20 cellular contexts compared by ENCODE assay signal in genomic region chr1:25902462-25902861, GRCh38. TPM values are rescaled to one million over a fixed set of nuclear protein-coding genes. Genes with fewer than 3 reads are reported as not detected.
DNase-seq lines count a peak whose midpoint lies in the region.
"Had no signal": no experiment of that assay in that cellular context is flagged by ENCODE, and none has a peak within 500 bp of the region (broad histone marks: within the 10 kb centered on the region; RNA-seq: fewer than 3 reads in every experiment).

No MANE protein-coding gene starts in this region.

- H3K27ac ChIP-seq in layer of hippocampus (ENCODE audit: low read depth, low read length) (peak overlapping the region; percentile 13), temporal lobe (ENCODE audit: low read depth, low read length) (peak overlapping the region; percentile 53)
- H3K27ac ChIP-seq: tibial artery had no signal

- H3K27me3 ChIP-seq in layer of hippocampus (ENCODE audit: control insufficient read depth, insufficient read depth, low read length), result no peaks in the 10 kb centered on the region
- H3K27me3 ChIP-seq: tibial artery had no signal

- peaks cover 71% of the 10 kb centered on the region for H3K36me3 Mint-ChIP-seq in activated CD4-positive, alpha-beta memory T cell treated with anti-CD3 and anti-CD28 coated beads, Interleukin-2, amount 10 ng/mL, durations not matched to agents 7 days and 5 days (ENCODE audit: low read depth)
- H3K36me3 Mint-ChIP-seq in activated CD4-positive, alpha-beta memory T cell treated with anti-CD3 and anti-CD28 coated beads for 36 hours, result peaks cover 61% of the 10 kb centered on the region
- H3K36me3 Mint-ChIP-seq in activated T-helper 1 cell treated with anti-CD3 and anti-CD28 coated beads, Interleukin-12 subunit alpha, Interleukin-12 subunit beta, Interleukin-2, Interleukin-4 antibody, amounts not matched to agents 30 ng/mL and 10 ng/mL and 1 ng/mL, durations not matched to agents 14 hours and 24 hours and 36 hours (ENCODE audit: low read depth), result peaks cover 36% of the 10 kb centered on the region

- CTCF ChIA-PET in activated CD4-positive, alpha-beta memory T cell treated with anti-CD3 and anti-CD28 coated beads, Interleukin-2, amount 10 ng/mL, durations not matched to agents 7 days and 5 days (lab: Charles Lee), result interaction anchor here (0.8 to 6.0 kb wide), 7 partner anchors 7 to 515 kb away, joined by 3 to 82 read pairs (median 3); partner anchors contain the start of gene PAFAH2
- CTCF ChIA-PET in activated CD4-positive, alpha-beta memory T cell treated with anti-CD3 and anti-CD28 coated beads for 36 hours (lab: Charles Lee), result interaction anchor here (5.2 kb wide), 1 partner anchor 95 kb away, joined by 45 read pairs; the partner anchor contains the start of gene PAFAH2

- peaks cover 59% of the 10 kb centered on the region for H3K4me1 Mint-ChIP-seq in activated CD4-positive, alpha-beta memory T cell treated with anti-CD3 and anti-CD28 coated beads, Interleukin-2, amount 10 ng/mL, durations not matched to agents 7 days and 5 days
- peaks cover 23% of the 10 kb centered on the region for H3K4me1 Mint-ChIP-seq in activated CD4-positive, alpha-beta memory T cell treated with anti-CD3 and anti-CD28 coated beads for 36 hours (ENCODE audit: low read depth)
- H3K4me1 Mint-ChIP-seq in activated T-helper 1 cell treated with anti-CD3 and anti-CD28 coated beads, Interleukin-12 subunit alpha, Interleukin-12 subunit beta, Interleukin-2, Interleukin-4 antibody, amounts not matched to agents 30 ng/mL and 10 ng/mL and 1 ng/mL, durations not matched to agents 14 hours and 24 hours and 36 hours (ENCODE audit: low read depth), result peaks cover 71% of the 10 kb centered on the region

- intact Hi-C loops in activated CD4-positive, alpha-beta memory T cell treated with anti-CD3 and anti-CD28 coated beads for 36 hours (cut with micrococcal nuclease), result no loop called here
- intact Hi-C loops in activated T-helper 1 cell treated with anti-CD3 and anti-CD28 coated beads, Interleukin-12 subunit alpha, Interleukin-12 subunit beta, Interleukin-2, Interleukin-4 antibody, amounts not matched to agents 30 ng/mL and 10 ng/mL and 1 ng/mL, durations not matched to agents 14 hours and 24 hours and 36 hours (cut with micrococcal nuclease), result no loop called here

- no peak for DNase-seq in activated CD4-positive, alpha-beta memory T cell treated with anti-CD3 and anti-CD28 coated beads, Interleukin-2, amount 10 ng/mL, durations not matched to agents 7 days and 5 days
- DNase-seq in activated CD4-positive, alpha-beta memory T cell treated with anti-CD3 and anti-CD28 coated beads for 36 hours, result no peak
- DNase-seq in activated T-helper 1 cell treated with anti-CD3 and anti-CD28 coated beads, Interleukin-12 subunit alpha, Interleukin-12 subunit beta, Interleukin-2, Interleukin-4 antibody, amounts not matched to agents 30 ng/mL and 10 ng/mL and 1 ng/mL, durations not matched to agents 14 hours and 24 hours and 36 hours (ENCODE audit: low spot score), result no peak
- DNase-seq in A172 (ENCODE audit: low spot score), result no peak
- DNase-seq in SHP77 (lab: John Stamatoyannopoulos, UW), result no peak
- no peak for DNase-seq in NCI-H748 (lab: John Stamatoyannopoulos, UW; ENCODE audit: unreplicated experiment)
- DNase-seq: activated CD8-positive, alpha-beta memory T cell treated with anti-CD3 and anti-CD28 coated beads for 24 hours; amygdala; endodermal cell; KG1; mesendoderm; NCI-H1048; NCI-H2081 treated with DMSO at 0.1 percent for 48 hours; SW 1271; tibial artery had no signal

- peaks cover 8% of the 10 kb centered on the region for H3K27me3 Mint-ChIP-seq in activated CD4-positive, alpha-beta memory T cell treated with anti-CD3 and anti-CD28 coated beads, Interleukin-2, amount 10 ng/mL, durations not matched to agents 7 days and 5 days
- no peaks in the 10 kb centered on the region for H3K27me3 Mint-ChIP-seq in activated CD4-positive, alpha-beta memory T cell treated with anti-CD3 and anti-CD28 coated beads for 36 hours
- H3K27me3 Mint-ChIP-seq in activated T-helper 1 cell treated with anti-CD3 and anti-CD28 coated beads, Interleukin-12 subunit alpha, Interleukin-12 subunit beta, Interleukin-2, Interleukin-4 antibody, amounts not matched to agents 30 ng/mL and 10 ng/mL and 1 ng/mL, durations not matched to agents 14 hours and 24 hours and 36 hours (ENCODE audit: insufficient read depth), result peaks cover 14% of the 10 kb centered on the region
- H3K27me3 Mint-ChIP-seq: activated T-helper 17 cell treated with anti-CD3 and anti-CD28 coated beads, Interleukin-2, amount 50 U/mL, for 72 hours; natural killer cell treated with Interleukin-12 subunit alpha and Interleukin-12 subunit beta and Interleukin-15 and Interleukin-18, amount 100 ng/mL, for 72 hours had no signal

- no peak overlapping the region for H3K27ac Mint-ChIP-seq in activated CD4-positive, alpha-beta memory T cell treated with anti-CD3 and anti-CD28 coated beads, Interleukin-2, amount 10 ng/mL, durations not matched to agents 7 days and 5 days
- no peak overlapping the region for H3K27ac Mint-ChIP-seq in activated CD4-positive, alpha-beta memory T cell treated with anti-CD3 and anti-CD28 coated beads for 36 hours
- H3K27ac Mint-ChIP-seq in activated T-helper 1 cell treated with anti-CD3 and anti-CD28 coated beads, Interleukin-12 subunit alpha, Interleukin-12 subunit beta, Interleukin-2, Interleukin-4 antibody, amounts not matched to agents 30 ng/mL and 10 ng/mL and 1 ng/mL, durations not matched to agents 14 hours and 24 hours and 36 hours, result peak overlapping the region; percentile 44
- H3K27ac Mint-ChIP-seq: activated T-helper 17 cell treated with anti-CD3 and anti-CD28 coated beads, Interleukin-2, amount 50 U/mL, for 72 hours; endodermal cell; natural killer cell treated with Interleukin-12 subunit alpha and Interleukin-12 subunit beta and Interleukin-15 and Interleukin-18, amount 100 ng/mL, for 72 hours; stimulated activated effector memory CD8-positive, alpha-beta T cell treated with anti-CD3 and anti-CD28 coated beads, Interleukin-12 subunit alpha, Interleukin-12 subunit beta, amount 100 ng/mL, for 72 hours had no signal

- no peaks in the 10 kb centered on the region for H3K9me3 Mint-ChIP-seq in activated CD4-positive, alpha-beta memory T cell treated with anti-CD3 and anti-CD28 coated beads, Interleukin-2, amount 10 ng/mL, durations not matched to agents 7 days and 5 days
- no peaks in the 10 kb centered on the region for H3K9me3 Mint-ChIP-seq in activated CD4-positive, alpha-beta memory T cell treated with anti-CD3 and anti-CD28 coated beads for 36 hours
- no peaks in the 10 kb centered on the region for H3K9me3 Mint-ChIP-seq in activated T-helper 1 cell treated with anti-CD3 and anti-CD28 coated beads, Interleukin-12 subunit alpha, Interleukin-12 subunit beta, Interleukin-2, Interleukin-4 antibody, amounts not matched to agents 30 ng/mL and 10 ng/mL and 1 ng/mL, durations not matched to agents 14 hours and 24 hours and 36 hours
- H3K9me3 Mint-ChIP-seq: activated T-helper 17 cell treated with anti-CD3 and anti-CD28 coated beads, Interleukin-2, amount 50 U/mL, for 72 hours; endodermal cell; natural killer cell treated with Interleukin-12 subunit alpha and Interleukin-12 subunit beta and Interleukin-15 and Interleukin-18, amount 100 ng/mL, for 72 hours; stimulated activated effector memory CD8-positive, alpha-beta T cell treated with anti-CD3 and anti-CD28 coated beads, Interleukin-12 subunit alpha, Interleukin-12 subunit beta, amount 100 ng/mL, for 72 hours had no signal

- peak overlapping the region; percentile 5 for H3K4me3 Mint-ChIP-seq in activated CD4-positive, alpha-beta memory T cell treated with anti-CD3 and anti-CD28 coated beads, Interleukin-2, amount 10 ng/mL, durations not matched to agents 7 days and 5 days
- H3K4me3 Mint-ChIP-seq in activated CD4-positive, alpha-beta memory T cell treated with anti-CD3 and anti-CD28 coated beads for 36 hours, result no peak overlapping the region
- peak overlapping the region; percentile 33 for H3K4me3 Mint-ChIP-seq in activated T-helper 1 cell treated with anti-CD3 and anti-CD28 coated beads, Interleukin-12 subunit alpha, Interleukin-12 subunit beta, Interleukin-2, Interleukin-4 antibody, amounts not matched to agents 30 ng/mL and 10 ng/mL and 1 ng/mL, durations not matched to agents 14 hours and 24 hours and 36 hours
- H3K4me3 Mint-ChIP-seq: activated T-helper 17 cell treated with anti-CD3 and anti-CD28 coated beads, Interleukin-2, amount 50 U/mL, for 72 hours; endodermal cell; natural killer cell treated with Interleukin-12 subunit alpha and Interleukin-12 subunit beta and Interleukin-15 and Interleukin-18, amount 100 ng/mL, for 72 hours; stimulated activated effector memory CD8-positive, alpha-beta T cell treated with anti-CD3 and anti-CD28 coated beads, Interleukin-12 subunit alpha, Interleukin-12 subunit beta, amount 100 ng/mL, for 72 hours had no signal

- POLR2A ChIA-PET in activated CD4-positive, alpha-beta memory T cell treated with anti-CD3 and anti-CD28 coated beads, Interleukin-2, amount 10 ng/mL, durations not matched to agents 7 days and 5 days (lab: Charles Lee), result interaction anchor here (0.8 to 18.9 kb wide), 6 partner anchors 9 to 129 kb away, joined by 3 to 268 read pairs (median 14); partner anchors contain the start of genes MTFR1L and PAFAH2
- POLR2A ChIA-PET in activated CD4-positive, alpha-beta memory T cell treated with anti-CD3 and anti-CD28 coated beads for 36 hours (lab: Charles Lee), result no interaction called here

RNA-seq across cellular contexts. Expression of gene STMN1, which starts 3.8 kb away (rescaled TPM):
- 100 to 1,000 TPM; 610 to 616 TPM for total RNA-seq in activated CD4-positive, alpha-beta memory T cell treated with anti-CD3 and anti-CD28 coated beads, Interleukin-2, amount 10 ng/mL, durations not matched to agents 7 days and 5 days
- 100 to 1,000 TPM; 619 to 630 TPM for total RNA-seq in activated CD4-positive, alpha-beta memory T cell treated with anti-CD3 and anti-CD28 coated beads for 36 hours
- 203 and 205 TPM in 2 replicates for total RNA-seq in activated T-helper 1 cell treated with anti-CD3 and anti-CD28 coated beads, Interleukin-12 subunit alpha, Interleukin-12 subunit beta, Interleukin-2, Interleukin-4 antibody, amounts not matched to agents 30 ng/mL and 10 ng/mL and 1 ng/mL, durations not matched to agents 14 hours and 24 hours and 36 hours
- total RNA-seq in temporal lobe, result 699 TPM
- 222 and 346 TPM in 2 replicates for total RNA-seq in A172 (2014; rRNA removed; shearing (Covaris generic))

RNA-seq across cellular contexts. Expression of gene PAQR7, which starts 27.0 kb away (rescaled TPM):
- total RNA-seq in activated CD4-positive, alpha-beta memory T cell treated with anti-CD3 and anti-CD28 coated beads, Interleukin-2, amount 10 ng/mL, durations not matched to agents 7 days and 5 days, result 1 to 10 TPM; 1.4 TPM
- total RNA-seq in activated CD4-positive, alpha-beta memory T cell treated with anti-CD3 and anti-CD28 coated beads for 36 hours, result 1 to 10 TPM; 4.1 to 4.2 TPM
- 5.8 and 6.1 TPM in 2 replicates for total RNA-seq in activated T-helper 1 cell treated with anti-CD3 and anti-CD28 coated beads, Interleukin-12 subunit alpha, Interleukin-12 subunit beta, Interleukin-2, Interleukin-4 antibody, amounts not matched to agents 30 ng/mL and 10 ng/mL and 1 ng/mL, durations not matched to agents 14 hours and 24 hours and 36 hours
- 4.7 TPM for total RNA-seq in temporal lobe
- 0.19 and 1.1 TPM in 2 replicates for total RNA-seq in A172 (2014; rRNA removed; shearing (Covaris generic))

RNA-seq across cellular contexts. Expression of gene AUNIP, which starts 43.2 kb away (rescaled TPM):
- total RNA-seq in activated CD4-positive, alpha-beta memory T cell treated with anti-CD3 and anti-CD28 coated beads, Interleukin-2, amount 10 ng/mL, durations not matched to agents 7 days and 5 days, result 1 to 10 TPM; 5.2 to 5.4 TPM
- 10 to 100 TPM in 1 of 2 experiments, 1 to 10 TPM in 1; 7.8 to 10.1 TPM for total RNA-seq in activated CD4-positive, alpha-beta memory T cell treated with anti-CD3 and anti-CD28 coated beads for 36 hours
- total RNA-seq in activated T-helper 1 cell treated with anti-CD3 and anti-CD28 coated beads, Interleukin-12 subunit alpha, Interleukin-12 subunit beta, Interleukin-2, Interleukin-4 antibody, amounts not matched to agents 30 ng/mL and 10 ng/mL and 1 ng/mL, durations not matched to agents 14 hours and 24 hours and 36 hours, result 10.2 and 12.3 TPM in 2 replicates
- 0.98 TPM for total RNA-seq in temporal lobe
- total RNA-seq in A172 (2014; rRNA removed; shearing (Covaris generic)), result 4.8 and 4.9 TPM in 2 replicates
